ENCODE assay signal across 24 cellular contexts in the genomic region with DNA sequence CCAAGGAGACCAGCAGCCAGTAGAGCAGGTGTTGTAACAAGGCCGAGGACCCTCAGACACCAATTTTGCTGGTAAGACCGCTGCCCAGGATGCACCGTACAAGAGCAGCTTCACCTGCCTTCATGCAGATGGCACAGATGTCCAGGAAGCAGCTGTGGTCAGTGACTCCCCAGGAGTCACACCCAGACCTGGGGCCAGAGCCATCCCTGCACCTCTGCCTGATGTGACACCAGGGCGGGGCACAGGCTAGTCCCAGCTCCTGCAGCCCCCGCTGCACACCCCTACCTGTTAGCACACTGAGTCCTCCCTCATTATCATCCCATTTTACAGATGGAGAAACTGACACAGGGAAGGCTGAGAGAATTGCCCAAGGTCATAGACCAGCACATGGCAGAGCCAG. TPM values are rescaled to one million over a fixed set of nuclear protein-coding genes. Genes with fewer than 3 reads are reported as not detected.
DNase-seq lines count a peak whose midpoint lies in the region; ATAC-seq and TF ChIP-seq lines count a peak whose summit lies in the region.
"Had no signal": no experiment of that assay in that cellular context is flagged by ENCODE, and none has a peak within 500 bp of the region (broad histone marks: within the 10 kb centered on the region; RNA-seq: fewer than 3 reads in every experiment).

No MANE protein-coding gene starts in this region.

- H3K27ac Mint-ChIP-seq in activated naive CD4-positive, alpha-beta T cell treated with anti-CD3 and anti-CD28 coated beads for 36 hours: peak overlapping the region; percentile 42
- H3K27ac Mint-ChIP-seq in IgD-negative memory B cell: peak overlapping the region in 2 of 3 donors; percentile 68 to 86
- H3K27ac Mint-ChIP-seq in activated naive CD8-positive, alpha-beta T cell treated with anti-CD3 and anti-CD28 coated beads, Interleukin-2, amount 50 U/mL, for 24 hours: peak overlapping the region; percentile 77
- peak overlapping the region; percentile 37 for H3K27ac Mint-ChIP-seq in stimulated activated naive B cell treated with anti-CD40 and anti-IgM and Interleukin-4, amounts not matched to agents 10 μg/mL and 1 μg/mL and 100 μg/mL, for 72 hours
- H3K27ac Mint-ChIP-seq: type B pancreatic cell had no signal

- CTCF ChIA-PET in activated naive CD4-positive, alpha-beta T cell treated with anti-CD3 and anti-CD28 coated beads for 36 hours (lab: Charles Lee): interaction anchor here (0.8 to 1.1 kb wide), 2 partner anchors 10 to 12 kb away, joined by 3 read pairs; no protein-coding TSS in a partner anchor
- CTCF ChIA-PET in PC-9 (lab: Charles Lee): interaction anchor here (0.7 kb wide), 1 partner anchor 101 kb away, joined by 13 read pairs; no protein-coding TSS in a partner anchor

- H3K36me3 ChIP-seq in PC-9 (ENCODE audit: low read depth): no peaks in the 10 kb centered on the region
- H3K36me3 ChIP-seq: cardiac muscle cell, right atrium auricular region had no signal

- no peak overlapping the region for H3K4me3 Mint-ChIP-seq in activated naive CD4-positive, alpha-beta T cell treated with anti-CD3 and anti-CD28 coated beads for 36 hours
- peak overlapping the region in 2 of 4 donors; percentile 23 to 46 for H3K4me3 Mint-ChIP-seq in IgD-negative memory B cell
- H3K4me3 Mint-ChIP-seq in activated naive CD8-positive, alpha-beta T cell treated with anti-CD3 and anti-CD28 coated beads, Interleukin-2, amount 50 U/mL, for 24 hours: peak overlapping the region; percentile 96
- H3K4me3 Mint-ChIP-seq in stimulated activated naive B cell treated with anti-CD40 and anti-IgM and Interleukin-4, amounts not matched to agents 10 μg/mL and 1 μg/mL and 100 μg/mL, for 72 hours: no peak overlapping the region
- H3K4me3 Mint-ChIP-seq: type B pancreatic cell had no signal

- H3K9me3 Mint-ChIP-seq in activated naive CD4-positive, alpha-beta T cell treated with anti-CD3 and anti-CD28 coated beads for 36 hours: no peaks in the 10 kb centered on the region
- H3K9me3 Mint-ChIP-seq in IgD-negative memory B cell: no peaks in the 10 kb centered on the region
- no peaks in the 10 kb centered on the region for H3K9me3 Mint-ChIP-seq in activated naive CD8-positive, alpha-beta T cell treated with anti-CD3 and anti-CD28 coated beads, Interleukin-2, amount 50 U/mL, for 24 hours
- H3K9me3 Mint-ChIP-seq in stimulated activated naive B cell treated with anti-CD40 and anti-IgM and Interleukin-4, amounts not matched to agents 10 μg/mL and 1 μg/mL and 100 μg/mL, for 72 hours: no peaks in the 10 kb centered on the region
- H3K9me3 Mint-ChIP-seq: type B pancreatic cell had no signal

- H3K4me2 ChIP-seq in PC-9: no peak overlapping the region

- H3K4me1 ChIP-seq in PC-9 (replicated peaks; ENCODE audit: insufficient read depth): peaks cover 11% of the 10 kb centered on the region

- no peaks in the 10 kb centered on the region for H3K9me2 ChIP-seq in PC-9 (ENCODE audit: insufficient read depth)

- ATAC-seq in activated naive CD8-positive, alpha-beta T cell treated with anti-CD3 and anti-CD28 coated beads, Interleukin-2, amount 50 U/mL, for 24 hours: no peak
- no peak for ATAC-seq in stimulated activated naive B cell treated with anti-CD40 and anti-IgM and Interleukin-4, amounts not matched to agents 10 μg/mL and 1 μg/mL and 100 μg/mL, for 72 hours (replicated peaks)
- ATAC-seq: esophagus mucosa, HCT116, left lobe of liver, mucosa of descending colon had no signal

- no peak overlapping the region for H3K4me3 ChIP-seq in PC-9
- H3K4me3 ChIP-seq: cardiac muscle cell, dorsolateral prefrontal cortex, mucosa of descending colon, right atrium auricular region had no signal

- no peak for DNase-seq in activated naive CD4-positive, alpha-beta T cell treated with anti-CD3 and anti-CD28 coated beads for 36 hours
- DNase-seq in activated naive CD4-positive, alpha-beta T cell treated with anti-CD3 and anti-CD28 coated beads, Interleukin-2, amount 50 U/mL, for 16 hours: no peak
- DNase-seq in activated naive CD8-positive, alpha-beta T cell treated with anti-CD3 and anti-CD28 coated beads, Interleukin-2, amount 50 U/mL, for 24 hours: no peak
- no peak for DNase-seq in stimulated activated naive B cell treated with anti-CD40 and anti-IgM and Interleukin-4, amounts not matched to agents 10 μg/mL and 1 μg/mL and 100 μg/mL, for 72 hours
- DNase-seq in stimulated activated CD4-positive, alpha-beta T cell treated with anti-CD3 and anti-CD28 coated beads, Interleukin-4, amount 100 ng/mL, for 1 hour: no peak
- no peak for DNase-seq in HUDEP-2 (lab: John Stamatoyannopoulos, UW; ENCODE audit: unreplicated experiment in 76 of 76)
- no peak for DNase-seq in PC-9
- DNase-seq: dorsolateral prefrontal cortex; KBM-7; mucosa of descending colon; NCI-H1048; NCI-H2029 treated with DMSO at 0.1 percent for 48 hours; NCI-H446; occipital lobe; stimulated activated CD4-positive, alpha-beta T cell treated with anti-CD3 and anti-CD28 coated beads, Interleukin-15, amount 100 ng/mL, for 24 hours; stimulated activated naive CD4-positive, alpha-beta T cell treated with Interleukin-2 at 50 U/mL for 16 hours; WERI-Rb-1 had no signal

- intact Hi-C loops in activated naive CD4-positive, alpha-beta T cell treated with anti-CD3 and anti-CD28 coated beads for 36 hours (cut with micrococcal nuclease): no loop called here
- intact Hi-C loops in PC-9 (cut with micrococcal nuclease; ENCODE audit: unreplicated experiment): loop anchor here (10.0 kb wide), 1 partner anchor 645 kb away; no protein-coding TSS in a partner anchor

- TF ChIP-seq CTCF in PC-9 (conservative IDR thresholded peaks at IDR 0.05): no peak

- no peaks in the 10 kb centered on the region for H3K27me3 Mint-ChIP-seq in activated naive CD4-positive, alpha-beta T cell treated with anti-CD3 and anti-CD28 coated beads for 36 hours (ENCODE audit: low read depth)
- H3K27me3 Mint-ChIP-seq in IgD-negative memory B cell: no peaks in the 10 kb centered on the region
- no peaks in the 10 kb centered on the region for H3K27me3 Mint-ChIP-seq in activated naive CD8-positive, alpha-beta T cell treated with anti-CD3 and anti-CD28 coated beads, Interleukin-2, amount 50 U/mL, for 24 hours
- H3K27me3 Mint-ChIP-seq in stimulated activated naive B cell treated with anti-CD40 and anti-IgM and Interleukin-4, amounts not matched to agents 10 μg/mL and 1 μg/mL and 100 μg/mL, for 72 hours: no peaks in the 10 kb centered on the region

- no peaks in the 10 kb centered on the region for H3K27me3 ChIP-seq in PC-9 (ENCODE audit: insufficient read depth, low read depth)
- H3K27me3 ChIP-seq: dorsolateral prefrontal cortex, right atrium auricular region had no signal

- no peaks in the 10 kb centered on the region for H3K9me3 ChIP-seq in PC-9 (ENCODE audit: insufficient read depth, low read depth)
- H3K9me3 ChIP-seq: mucosa of descending colon, right atrium auricular region had no signal

- no peak overlapping the region for H2AFZ ChIP-seq in PC-9

- POLR2A ChIA-PET in PC-9 (lab: Charles Lee; ENCODE audit: unreplicated experiment): no interaction called here

- H3K36me3 Mint-ChIP-seq in activated naive CD4-positive, alpha-beta T cell treated with anti-CD3 and anti-CD28 coated beads for 36 hours (ENCODE audit: low read depth): peaks cover 33% of the 10 kb centered on the region
- peaks cover 4% of the 10 kb centered on the region for H3K36me3 Mint-ChIP-seq in IgD-negative memory B cell
- H3K36me3 Mint-ChIP-seq in activated naive CD8-positive, alpha-beta T cell treated with anti-CD3 and anti-CD28 coated beads, Interleukin-2, amount 50 U/mL, for 24 hours (ENCODE audit: low read depth): peaks cover 50% of the 10 kb centered on the region
- peaks cover 45 to 64% of the 10 kb centered on the region in 2 donors for H3K36me3 Mint-ChIP-seq in stimulated activated naive B cell treated with anti-CD40 and anti-IgM and Interleukin-4, amounts not matched to agents 10 μg/mL and 1 μg/mL and 100 μg/mL, for 72 hours
- H3K36me3 Mint-ChIP-seq: type B pancreatic cell had no signal

- H3K4me1 Mint-ChIP-seq in activated naive CD4-positive, alpha-beta T cell treated with anti-CD3 and anti-CD28 coated beads for 36 hours (ENCODE audit: low read depth): peaks cover 64% of the 10 kb centered on the region
- peaks cover 34 to 50% (median 35%) of the 10 kb centered on the region in 3 donors for H3K4me1 Mint-ChIP-seq in IgD-negative memory B cell
- peaks cover 81% of the 10 kb centered on the region for H3K4me1 Mint-ChIP-seq in activated naive CD8-positive, alpha-beta T cell treated with anti-CD3 and anti-CD28 coated beads, Interleukin-2, amount 50 U/mL, for 24 hours
- peaks cover 58 to 89% of the 10 kb centered on the region in 2 donors for H3K4me1 Mint-ChIP-seq in stimulated activated naive B cell treated with anti-CD40 and anti-IgM and Interleukin-4, amounts not matched to agents 10 μg/mL and 1 μg/mL and 100 μg/mL, for 72 hours

- H3K27ac ChIP-seq in PC-9: no peak overlapping the region
- H3K27ac ChIP-seq: cardiac muscle cell, right atrium auricular region, WERI-Rb-1 had no signal

- H4K20me1 ChIP-seq in PC-9 (ENCODE audit: insufficient read depth): no peaks in the 10 kb centered on the region; the same call in 1 of the 2 replicates

- BruUV-seq in PC-9 (replicated peaks; lab: Mats Ljungman, UMichigan): no TSS peak

- no peaks in the 10 kb centered on the region for H3K79me2 ChIP-seq in PC-9 (ENCODE audit: low read depth)

- H3F3A ChIP-seq in PC-9 (ENCODE audit: insufficient read depth, low read depth): no peaks in the 10 kb centered on the region; the same call in 1 of the 2 replicates

RNA-seq across cellular contexts. Expression of gene KCNAB2, which starts 16.3 kb away (rescaled TPM):
- total RNA-seq in activated naive CD4-positive, alpha-beta T cell treated with anti-CD3 and anti-CD28 coated beads for 36 hours: 100 to 1,000 TPM; 164 to 166 TPM
- polyA plus RNA-seq in IgD-negative memory B cell: 20.4 TPM
- 19.6 and 21.4 TPM in 2 replicates for total RNA-seq in PC-9 (2021)

RNA-seq across cellular contexts. Expression of gene NPHP4, which starts 37.1 kb away (rescaled TPM):
- 10 to 100 TPM; 10.7 to 11.2 TPM for total RNA-seq in activated naive CD4-positive, alpha-beta T cell treated with anti-CD3 and anti-CD28 coated beads for 36 hours
- polyA plus RNA-seq in IgD-negative memory B cell: 0.71 TPM
- total RNA-seq in PC-9 (2021): 17.9 and 21.5 TPM in 2 replicates
